1 cellular context compared by ENCODE assay signal in the genomic region with DNA sequence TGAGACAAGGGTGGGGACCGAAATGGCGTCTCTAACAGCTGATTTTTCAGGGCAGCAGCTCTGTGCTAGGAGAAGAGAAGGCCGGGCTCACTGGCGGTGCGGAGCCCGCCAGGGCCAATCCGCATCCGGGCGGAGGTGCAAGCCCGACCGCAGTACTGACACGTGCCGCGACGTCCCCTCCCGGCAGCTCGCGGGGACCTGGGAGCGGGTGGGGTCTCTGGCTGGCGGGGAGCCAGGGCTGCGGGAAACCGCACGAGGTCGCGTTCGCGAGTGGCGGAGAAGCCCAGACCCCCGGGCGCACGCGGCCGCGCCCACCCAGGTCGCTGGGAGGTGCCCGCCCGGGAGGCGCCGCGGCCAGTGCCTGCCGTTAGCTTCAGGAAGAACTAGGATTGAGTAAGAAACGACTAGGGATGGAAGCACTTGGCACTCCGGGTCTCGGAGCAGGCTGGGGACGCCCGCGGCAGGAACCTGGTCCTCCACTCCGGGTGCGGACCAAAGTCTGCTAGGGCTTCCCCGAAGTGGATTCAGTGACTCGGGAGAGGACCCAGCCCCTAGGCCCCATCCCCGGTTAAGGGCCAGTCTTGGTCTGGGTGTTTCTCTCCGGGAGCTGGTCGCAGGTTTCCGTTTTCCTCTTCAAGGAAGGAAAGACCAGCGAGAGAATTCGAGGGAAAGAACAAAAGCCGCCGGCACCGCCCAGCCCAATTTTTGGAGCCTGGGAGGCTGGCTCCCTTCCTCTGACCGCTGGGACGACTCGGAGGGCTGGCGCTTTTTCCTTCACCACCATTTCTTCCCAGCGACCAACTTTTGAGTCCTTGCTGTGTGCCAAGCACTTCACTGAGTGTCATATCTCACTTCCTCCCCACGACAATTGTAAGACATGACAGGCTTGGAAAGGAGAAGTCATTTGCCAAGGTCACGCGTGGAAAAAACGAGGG.
TF ChIP-seq lines count a peak whose summit lies in the region.

No MANE protein-coding gene starts in this region.

TF ChIP-seq in endothelial cell of umbilical vein, 7 proteins besides CTCF, POLR2A, EP300 and RAD21 (continued from another document):
- TF ChIP-seq FOS (IDR thresholded peaks at IDR 0.05; ENCODE audit: borderline replicate concordance, insufficient read depth, low read length): no peak
